11 cellular contexts compared by ENCODE assay signal in the genomic region with DNA sequence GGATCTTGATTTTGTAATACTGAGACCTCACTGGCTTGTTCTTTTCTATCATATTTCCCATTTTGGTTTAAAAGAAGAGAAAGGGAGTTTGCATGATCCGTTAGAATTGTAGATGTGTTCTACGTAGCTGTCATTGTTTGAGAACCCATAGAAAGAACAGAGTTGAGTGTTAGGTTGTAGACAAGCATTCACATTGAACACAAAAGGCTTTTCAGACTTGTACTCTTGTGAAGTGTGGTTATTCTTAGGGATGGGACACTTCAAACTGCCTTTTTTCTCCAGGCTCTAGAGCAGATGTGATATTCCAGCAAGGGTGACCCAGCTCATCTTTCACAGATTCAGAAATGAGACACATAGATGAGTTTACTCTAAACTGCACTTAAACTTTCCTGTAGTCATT. TPM values are rescaled to one million over a fixed set of nuclear protein-coding genes. Genes with fewer than 3 reads are reported as not detected.
DNase-seq lines count a peak whose midpoint lies in the region; ATAC-seq, FAIRE-seq and TF ChIP-seq lines count a peak whose summit lies in the region.
"Had no signal": no experiment of that assay in that cellular context is flagged by ENCODE, and none has a peak within 500 bp of the region (broad histone marks: within the 10 kb centered on the region; RNA-seq: fewer than 3 reads in every experiment).

No MANE protein-coding gene starts in this region.

- BruUV-seq in K562 (replicated peaks; lab: Mats Ljungman, UMichigan) = no TSS peak

- TF ChIP-seq POLR2A in K562 (conservative IDR thresholded peaks at IDR 0.05) (no peak), right lobe of liver (IDR thresholded peaks at IDR 0.05) (no peak)

- no peak overlapping the region for H3K4me2 ChIP-seq in K562 (ENCODE audit: insufficient read depth, low read length)

- no peaks in the 10 kb centered on the region for H3K36me3 ChIP-seq in K562 (ENCODE audit: control insufficient read depth, insufficient read depth, low read length)
- no peaks in the 10 kb centered on the region for H3K36me3 ChIP-seq in right lobe of liver
- H3K36me3 ChIP-seq in stomach smooth muscle (ENCODE audit: control insufficient read depth in 2 of 2, insufficient read depth in 2 of 2, low read length in 2 of 2) = peaks cover 0 to 2% of the 10 kb centered on the region in 2 donors
- H3K36me3 ChIP-seq: adrenal gland had no signal

- WGBS in K562 (ENCODE audit: insufficient coverage, low coverage, missing lambda C conversion rate) = 76% methylated on average over 2 of the region's 2 CpGs
- 95% methylated on average over 2 of the region's 2 CpGs for WGBS in right lobe of liver (ENCODE audit: insufficient coverage, low coverage, low lambda C conversion rate, missing lambda C conversion rate)

- peaks cover 37% of the 10 kb centered on the region for H4K20me1 ChIP-seq in K562 (replicated peaks; ENCODE audit: control insufficient read depth, insufficient read depth, low read length)

- peaks cover 4% of the 10 kb centered on the region for H3K9me1 ChIP-seq in K562 (ENCODE audit: control insufficient read depth, insufficient read depth, low read length)

- H3K4me3 ChIP-seq in HFF-Myc (replicated peaks; ENCODE audit: low read depth, low read length) (peak overlapping the region; percentile 15; the same call in 1 of the 2 replicates), K562 (no peak overlapping the region), right lobe of liver (no peak overlapping the region), stomach smooth muscle (ENCODE audit: low read length in 2 of 2) (peak overlapping the region; percentile 5 to 56)

- in situ Hi-C loops in K562 (cut with MboI) = no loop called here

- FAIRE-seq in K562 (lab: Jason Lieb, UNC) = peak; percentile 11
- FAIRE-seq: GM19239 had no signal

- H3K27ac ChIP-seq in K562 (ENCODE audit: extremely low read depth, low read depth, low read length) (no peak overlapping the region), right lobe of liver (peak overlapping the region in 2 of 3 donors; percentile 5 to 24), stomach smooth muscle (ENCODE audit: low read length) (peak overlapping the region; percentile 59)

- POLR2A ChIA-PET in K562 (lab: Yijun Ruan, JAX) = interaction anchor here (0.9 to 1.2 kb wide), 2 partner anchors 14 to 18 kb away, joined by 3 read pairs; no protein-coding TSS in a partner anchor

- ATAC-seq in K562 = no peak
- ATAC-seq in right lobe of liver = no peak
- no peak for ATAC-seq in GM18858 (IDR thresholded peaks at IDR 0.05; ENCODE audit: unreplicated experiment)

- H3K27me3 ChIP-seq in K562 (ENCODE audit: control insufficient read depth in 2 of 2, insufficient read depth in 2 of 2, low read length in 2 of 2) (no peaks in the 10 kb centered on the region), right lobe of liver (no peaks in the 10 kb centered on the region), stomach smooth muscle (ENCODE audit: control insufficient read depth in 1 of 2, insufficient read depth in 2 of 2, low read length in 2 of 2) (no peaks in the 10 kb centered on the region)
- H3K27me3 ChIP-seq: adrenal gland had no signal

- TF ChIP-seq RAD21 in K562 (CRISPR knock-in tag; conservative IDR thresholded peaks at IDR 0.05 in 1 of 2, IDR thresholded peaks at IDR 0.05 in 1 of 2) = no peak

- TF ChIP-seq CTCF in HFF-Myc (IDR thresholded peaks at IDR 0.05; ENCODE audit: low read depth, low read length, missing control alignments) = no peak
- no peak for TF ChIP-seq CTCF in K562 (IDR thresholded peaks at IDR 0.05 in 2 of 3, conservative IDR thresholded peaks at IDR 0.05 in 1 of 3; ENCODE audit: insufficient read depth in 2 of 3, low read depth in 1 of 3, low read length in 3 of 3)
- no peak for TF ChIP-seq CTCF in right lobe of liver (IDR thresholded peaks at IDR 0.05)

- H3K9ac ChIP-seq in K562 (ENCODE audit: insufficient read depth in 1 of 2, low read depth in 2 of 2, low read length in 2 of 2) = no peak overlapping the region
- no peak overlapping the region for H3K9ac ChIP-seq in stomach smooth muscle (ENCODE audit: low read length in 2 of 2)

- H3K9me3 ChIP-seq in K562 (replicated peaks; ENCODE audit: control insufficient read depth, insufficient read depth, low read depth, low read length) (no peaks in the 10 kb centered on the region), right lobe of liver (no peaks in the 10 kb centered on the region), stomach smooth muscle (ENCODE audit: control insufficient read depth in 2 of 2, low read length in 2 of 2) (no peaks in the 10 kb centered on the region)
- H3K9me3 ChIP-seq: adrenal gland had no signal

- peaks cover 27% of the 10 kb centered on the region; the same call in 2 of the 3 replicates for H3K79me2 ChIP-seq in K562 (ENCODE audit: control insufficient read depth, insufficient read depth, low read length)

- H3K4me1 ChIP-seq in K562 (replicated peaks in 1 of 2; ENCODE audit: control insufficient read depth in 2 of 2, insufficient read depth in 2 of 2, low read length in 2 of 2) = peaks cover 10 to 51% of the 10 kb centered on the region in 2 experiments
- peaks cover 0 to 88% (median 27%) of the 10 kb centered on the region in 4 donors for H3K4me1 ChIP-seq in right lobe of liver
- H3K4me1 ChIP-seq in stomach smooth muscle (ENCODE audit: control insufficient read depth, insufficient read depth, low read length) = peaks cover 68% of the 10 kb centered on the region

- CTCF ChIA-PET in K562 (lab: Yijun Ruan, JAX; ENCODE audit: low intra/inter-chr PET ratio) = no interaction called here

- no peak for DNase-seq in HFF-Myc (ENCODE audit: extremely low read depth, low read depth)
- no peak for DNase-seq in K562 (ENCODE audit: extremely low read depth in 1 of 4, low spot score in 3 of 4)
- no peak for DNase-seq in right lobe of liver
- DNase-seq in MV-4-11 (lab: John Stamatoyannopoulos, UW) = no peak
- no peak for DNase-seq in HuH-7 (ENCODE audit: low spot score)
- no peak for DNase-seq in NCI-H69 (lab: John Stamatoyannopoulos, UW)
- DNase-seq: nucleus accumbens had no signal

- intact Hi-C loops in K562 (cut with micrococcal nuclease) (no loop called here), right lobe of liver (cut with DNase I) (no loop called here)

- TF ChIP-seq EP300 in K562 (IDR thresholded peaks at IDR 0.05; ENCODE audit: low read length) = no peak

- H2AFZ ChIP-seq in K562 (ENCODE audit: low read depth, low read length) = no peak overlapping the region

TF ChIP-seq in K562, 482 proteins besides CTCF, POLR2A, EP300 and RAD21 (continues in another document):
- TF ChIP-seq ZFP91 (CRISPR knock-in tag; IDR thresholded peaks at IDR 0.05) = no peak
- no peak for TF ChIP-seq ZFP1 (CRISPR knock-in tag; IDR thresholded peaks at IDR 0.05)
- no peak for TF ChIP-seq SMAD3 (CRISPR knock-in tag; conservative IDR thresholded peaks at IDR 0.05)
- TF ChIP-seq BRD4 (IDR thresholded peaks at IDR 0.05) = no peak
- TF ChIP-seq, protein P1, sequence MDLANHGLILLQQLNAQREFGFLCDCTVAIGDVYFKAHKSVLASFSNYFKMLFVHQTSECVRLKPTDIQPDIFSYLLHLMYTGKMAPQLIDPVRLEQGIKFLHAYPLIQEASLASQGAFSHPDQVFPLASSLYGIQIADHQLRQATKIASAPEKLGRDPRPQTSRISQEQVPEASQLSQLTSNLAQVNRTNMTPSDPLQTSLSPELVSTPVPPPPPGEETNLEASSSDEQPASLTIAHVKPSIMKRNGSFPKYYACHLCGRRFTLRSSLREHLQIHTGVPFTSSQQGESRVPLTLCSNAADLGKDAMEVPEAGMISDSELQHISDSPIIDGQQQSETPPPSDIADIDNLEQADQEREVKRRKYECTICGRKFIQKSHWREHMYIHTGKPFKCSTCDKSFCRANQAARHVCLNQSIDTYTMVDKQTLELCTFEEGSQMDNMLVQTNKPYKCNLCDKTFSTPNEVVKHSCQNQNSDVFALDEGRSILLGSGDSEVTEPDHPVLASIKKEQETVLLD (IDR thresholded peaks at IDR 0.05) = no peak
- no peak for TF ChIP-seq NCOA2 (IDR thresholded peaks at IDR 0.05; ENCODE audit: partially characterized antibody in 2 of 2)
- TF ChIP-seq POLR2AphosphoS5 (IDR thresholded peaks at IDR 0.05; ENCODE audit: control insufficient read depth, insufficient read depth, low read depth, low read length) = no peak

RNA-seq across cellular contexts. Expression of gene FOXO3, which starts 19.9 kb away (rescaled TPM):
- total RNA-seq in K562 (2011; cell fraction: chromatin; rRNA removed; ENCODE audit: low replicate concordance) = 9.3 and 13.8 TPM in 2 replicates
- 7.5 and 7.6 TPM in 2 replicates for total RNA-seq in K562 (2011; cell fraction: nucleolus; rRNA removed)
- 7.3 and 7.9 TPM in 2 replicates for total RNA-seq in K562 (2011; cell fraction: nucleoplasm; rRNA removed)
- 6.0 and 7.3 TPM in 2 replicates for total RNA-seq in K562 (2014; rRNA removed)
- 6.8 and 8.9 TPM in 2 replicates for total RNA-seq in K562 (2014; rRNA removed; fragmentation: Illumina TruSeq; extraction: Trizol)
- 5.2 and 5.3 TPM in 2 replicates for total RNA-seq in K562 (2015; rRNA removed; fragmentation: Illumina TruSeq; extraction: Trizol)
- total RNA-seq in K562 (2021) = 10.6 and 14.6 TPM in 2 replicates
- polyA plus RNA-seq in K562 (2011; rRNA removed) = 5.8 and 8.4 TPM in 2 replicates
- 8.5 and 8.7 TPM in 2 replicates for polyA plus RNA-seq in K562 (2011; cell fraction: cytosol; rRNA removed)
- 5.1 and 6.3 TPM in 2 replicates for polyA plus RNA-seq in K562 (2011; cell fraction: nucleus; rRNA removed)
- polyA plus RNA-seq in K562 (2012) = 7.3 and 9.4 TPM in 2 replicates
- polyA plus RNA-seq in K562 (2014; fragmentation: Illumina TruSeq; extraction: Trizol) = 9.4 and 11.0 TPM in 2 replicates
- 1 to 10 TPM; 3.0 to 4.7 TPM for polyA plus RNA-seq in K562 (2014; fragmentation: Nextera tagmentation; extraction: Ambion mirVana)
- polyA plus RNA-seq in K562 (2014; rRNA removed) = 5.2 and 6.4 TPM in 2 replicates
- 23.3 and 23.7 TPM in 2 replicates for polyA minus RNA-seq in K562 (2011; rRNA and poly(A)+ RNA removed)
- polyA minus RNA-seq in K562 (2011; cell fraction: cytosol; rRNA and poly(A)+ RNA removed) = 12.4 and 15.8 TPM in 2 replicates
- polyA minus RNA-seq in K562 (2011; cell fraction: nucleus; rRNA and poly(A)+ RNA removed) = 8.8 and 12.3 TPM in 2 replicates
- 10 to 100 TPM; 18.1 to 45.2 (median 23.8) TPM for total RNA-seq in right lobe of liver

Comparison
In these comparisons a context has a peak if more than half of its experiments do, and no peak if none do; other contexts are left out.
1. H3K4me3 ChIP-seq: peak in HFF-Myc (single experiment) and stomach smooth muscle (2 of 2); none in K562 (single experiment) and right lobe of liver (0 of 3).